ENCODE assay signal across 13 cellular contexts in genomic region chr5:116037236-116037822, GRCh38. TPM values are rescaled to one million over a fixed set of nuclear protein-coding genes. Genes with fewer than 3 reads are reported as not detected.
DNase-seq lines count a peak whose midpoint lies in the region; TF ChIP-seq lines count a peak whose summit lies in the region.
"Had no signal": no experiment of that assay in that cellular context is flagged by ENCODE, and none has a peak within 500 bp of the region (broad histone marks: within the 10 kb centered on the region; RNA-seq: fewer than 3 reads in every experiment).

No MANE protein-coding gene starts in this region.

- peaks cover 5% of the 10 kb centered on the region for H3K4me1 Mint-ChIP-seq in nephron
- no peaks in the 10 kb centered on the region for H3K4me1 Mint-ChIP-seq in activated CD4-positive, alpha-beta T cell treated with anti-CD3 and anti-CD28 coated beads, Interleukin-2, amount 10 ng/mL, durations not matched to agents 24 days and 14 days

- H3K36me3 Mint-ChIP-seq in nephron (ENCODE audit: low read depth): no peaks in the 10 kb centered on the region
- H3K36me3 Mint-ChIP-seq in activated CD4-positive, alpha-beta T cell treated with anti-CD3 and anti-CD28 coated beads, Interleukin-2, amount 10 ng/mL, durations not matched to agents 24 days and 14 days (ENCODE audit: low read depth): no peaks in the 10 kb centered on the region

- H3K4me1 ChIP-seq in DOHH2 (ENCODE audit: control insufficient read depth, low read length) (peaks cover 56% of the 10 kb centered on the region), adipocyte (ENCODE audit: control insufficient read depth, insufficient read depth, low read length) (peaks cover 1% of the 10 kb centered on the region)
- H3K4me1 ChIP-seq: right atrium auricular region had no signal

- DNase-seq in HPDE6-E6E7 (ENCODE audit: extremely low spot score) (peak; percentile 8), adipocyte (ENCODE audit: low read depth) (peak; percentile 39), AG08396 (ENCODE audit: low spot score) (no peak), NCI-H1436 (lab: John Stamatoyannopoulos, UW) (no peak)
- DNase-seq in activated CD4-positive, alpha-beta T cell treated with anti-CD3 and anti-CD28 coated beads, Interleukin-2, amount 10 ng/mL, durations not matched to agents 24 days and 14 days: no peak
- DNase-seq in stimulated activated CD4-positive, alpha-beta T cell treated with anti-CD3 and anti-CD28 coated beads, Interleukin-4, amount 100 ng/mL, for 1 hour: no peak
- DNase-seq: DMS 273 treated with DMSO at 0.1 percent for 48 hours; effector CD8-positive, alpha-beta T cell had no signal

- H3K27me3 Mint-ChIP-seq in nephron (ENCODE audit: low read depth): no peaks in the 10 kb centered on the region
- peaks cover 16% of the 10 kb centered on the region for H3K27me3 Mint-ChIP-seq in activated CD4-positive, alpha-beta T cell treated with anti-CD3 and anti-CD28 coated beads, Interleukin-2, amount 10 ng/mL, durations not matched to agents 24 days and 14 days

- intact Hi-C loops in activated CD4-positive, alpha-beta T cell treated with anti-CD3 and anti-CD28 coated beads, Interleukin-2, amount 10 ng/mL, durations not matched to agents 24 days and 14 days (cut with micrococcal nuclease): no loop called here

- no peak overlapping the region; the same call in 1 of the 2 replicates for H3K4me3 ChIP-seq in DOHH2 (ENCODE audit: low read length)
- H3K4me3 ChIP-seq in adipocyte (ENCODE audit: low read length): no peak overlapping the region
- H3K4me3 ChIP-seq: K562, right atrium auricular region had no signal

- H3K27me3 ChIP-seq in DOHH2 (ENCODE audit: control insufficient read depth, low read length) (no peaks in the 10 kb centered on the region), adipocyte (replicated peaks; ENCODE audit: control insufficient read depth, insufficient read depth, low read length) (no peaks in the 10 kb centered on the region)
- H3K27me3 ChIP-seq: right atrium auricular region had no signal

- peak; percentile 35 for TF ChIP-seq CTCF in DOHH2 (IDR thresholded peaks at IDR 0.05; ENCODE audit: low read depth, low read length, poor library complexity, severe bottlenecking)
- peak in 1 of 3 experiments; percentile 32 for TF ChIP-seq CTCF in nephron (IDR thresholded peaks at IDR 0.05; ENCODE audit: unreplicated experiment in 3 of 3)

- H3K9ac ChIP-seq in adipocyte (ENCODE audit: low read length): no peak overlapping the region

- H3K36me3 ChIP-seq in DOHH2 (ENCODE audit: control insufficient read depth, low read length) (peaks cover 5% of the 10 kb centered on the region), adipocyte (ENCODE audit: control insufficient read depth, insufficient read depth, low read length, severe bottlenecking) (no peaks in the 10 kb centered on the region)
- H3K36me3 ChIP-seq: right atrium auricular region had no signal

- H3K4me3 Mint-ChIP-seq in nephron: no peak overlapping the region
- H3K4me3 Mint-ChIP-seq in activated CD4-positive, alpha-beta T cell treated with anti-CD3 and anti-CD28 coated beads, Interleukin-2, amount 10 ng/mL, durations not matched to agents 24 days and 14 days: no peak overlapping the region

- H4K20me1 ChIP-seq in DOHH2 (ENCODE audit: control insufficient read depth, insufficient read depth, low read depth, low read length): no peaks in the 10 kb centered on the region

- H3K9me3 ChIP-seq in DOHH2 (ENCODE audit: control insufficient read depth, insufficient read depth, low read length): no peaks in the 10 kb centered on the region
- no peaks in the 10 kb centered on the region for H3K9me3 ChIP-seq in adipocyte (ENCODE audit: control insufficient read depth, low read length)
- H3K9me3 ChIP-seq: right atrium auricular region had no signal

- peak overlapping the region; percentile 23 to 71 (median 39) for H3K27ac Mint-ChIP-seq in nephron
- H3K27ac Mint-ChIP-seq in activated CD4-positive, alpha-beta T cell treated with anti-CD3 and anti-CD28 coated beads, Interleukin-2, amount 10 ng/mL, durations not matched to agents 24 days and 14 days: no peak overlapping the region

- H3K4me2 ChIP-seq in DOHH2 (ENCODE audit: low read length): peak overlapping the region; percentile 49

- no peaks in the 10 kb centered on the region for H3F3A ChIP-seq in DOHH2 (ENCODE audit: control insufficient read depth, insufficient read depth)

- H3K9me2 ChIP-seq in DOHH2 (replicated peaks; ENCODE audit: control insufficient read depth, low read length): no peaks in the 10 kb centered on the region

- no peaks in the 10 kb centered on the region for H3K79me2 ChIP-seq in DOHH2 (ENCODE audit: control insufficient read depth, low read length)

- H3K9me3 Mint-ChIP-seq in nephron: no peaks in the 10 kb centered on the region
- no peaks in the 10 kb centered on the region for H3K9me3 Mint-ChIP-seq in activated CD4-positive, alpha-beta T cell treated with anti-CD3 and anti-CD28 coated beads, Interleukin-2, amount 10 ng/mL, durations not matched to agents 24 days and 14 days

- peak overlapping the region; percentile 63 for H3K27ac ChIP-seq in DOHH2 (ENCODE audit: low read depth, low read length)
- H3K27ac ChIP-seq: right atrium auricular region had no signal

RNA-seq across cellular contexts. Expression of gene ARL14EPL, which starts 5.1 kb away (rescaled TPM):
- not detected in 2 replicates for total RNA-seq in activated CD4-positive, alpha-beta T cell treated with anti-CD3 and anti-CD28 coated beads, Interleukin-2, amount 10 ng/mL, durations not matched to agents 24 days and 14 days
- total RNA-seq: right atrium auricular region, subcutaneous adipose tissue had no signal

RNA-seq across cellular contexts. Expression of gene COMMD10, which starts 47.5 kb away (rescaled TPM):
- 22.2 and 24.4 TPM in 2 replicates for total RNA-seq in activated CD4-positive, alpha-beta T cell treated with anti-CD3 and anti-CD28 coated beads, Interleukin-2, amount 10 ng/mL, durations not matched to agents 24 days and 14 days

Comparison
In these comparisons a context has a peak if more than half of its experiments do, and no peak if none do; other contexts are left out.
1. DNase-seq: peak in HPDE6-E6E7 (single experiment) and adipocyte (single experiment); none in activated CD4-positive, alpha-beta T cell treated with anti-CD3 and anti-CD28 coated beads, Interleukin-2, amount 10 ng/mL, durations not matched to agents 24 days and 14 days (single experiment), AG08396 (single experiment), stimulated activated CD4-positive, alpha-beta T cell treated with anti-CD3 and anti-CD28 coated beads, Interleukin-4, amount 100 ng/mL, for 1 hour (single experiment) and NCI-H1436 (single experiment).